In genomic region chr2:70248810-70249438, GRCh38 we compare ENCODE assay signal across 7 cellular contexts. TPM values are rescaled to one million over a fixed set of nuclear protein-coding genes. Genes with fewer than 3 reads are reported as not detected.
DNase-seq lines count a peak whose midpoint lies in the region; ATAC-seq lines count a peak whose summit lies in the region.

No MANE protein-coding gene starts in this region.

- no peak overlapping the region for H2AK5ac ChIP-seq in mesendoderm (ENCODE audit: low read length)

- no peak overlapping the region for H2BK5ac ChIP-seq in mesendoderm (ENCODE audit: low read length)

- H4K8ac ChIP-seq in mesendoderm (ENCODE audit: low read depth, low read length): no peak overlapping the region

- ATAC-seq in GM18907 (IDR thresholded peaks at IDR 0.05; ENCODE audit: unreplicated experiment) (peak; percentile 51), HG03103 (IDR thresholded peaks at IDR 0.05; ENCODE audit: low read depth, unreplicated experiment) (peak; percentile 45)

- H3K27ac Mint-ChIP-seq in activated CD4-positive, alpha-beta T cell treated with anti-CD3 and anti-CD28 coated beads, Interleukin-2, amount 10 ng/mL, durations not matched to agents 24 days and 14 days: peak overlapping the region; percentile 99

- H3K4me3 Mint-ChIP-seq in activated CD4-positive, alpha-beta T cell treated with anti-CD3 and anti-CD28 coated beads, Interleukin-2, amount 10 ng/mL, durations not matched to agents 24 days and 14 days: peak overlapping the region; percentile 96

- H3K27me3 ChIP-seq in mesendoderm (ENCODE audit: insufficient read depth, low read length, poor library complexity): no peaks in the 10 kb centered on the region

- H3K18ac ChIP-seq in mesendoderm (ENCODE audit: low read length): no peak overlapping the region

- peaks cover 12% of the 10 kb centered on the region for H3K36me3 Mint-ChIP-seq in activated CD4-positive, alpha-beta T cell treated with anti-CD3 and anti-CD28 coated beads, Interleukin-2, amount 10 ng/mL, durations not matched to agents 24 days and 14 days (ENCODE audit: low read depth)

- no peak overlapping the region for H2BK15ac ChIP-seq in mesendoderm (replicated peaks; ENCODE audit: low read depth)

- H4K5ac ChIP-seq in mesendoderm (ENCODE audit: low read length): no peak overlapping the region

- DNase-seq in NCI-H2227 treated with DMSO at 0.1 percent for 48 hours (lab: John Stamatoyannopoulos, UW) (peak; percentile 100), dermis microvascular lymphatic vessel endothelial cell (ENCODE audit: low read depth in 2 of 2) (peak; percentile 75 to 84), mesendoderm (peak; percentile 51)
- DNase-seq in activated CD4-positive, alpha-beta T cell treated with anti-CD3 and anti-CD28 coated beads, Interleukin-2, amount 10 ng/mL, durations not matched to agents 24 days and 14 days: peak; percentile 97
- peak; percentile 87 for DNase-seq in stimulated activated CD8-positive, alpha-beta memory T cell treated with anti-CD3 and anti-CD28 coated beads, Interleukin-12 subunit alpha, Interleukin-12 subunit beta, amount 100 ng/mL, for 1 hour (ENCODE audit: low read depth)

- H3K4me1 Mint-ChIP-seq in activated CD4-positive, alpha-beta T cell treated with anti-CD3 and anti-CD28 coated beads, Interleukin-2, amount 10 ng/mL, durations not matched to agents 24 days and 14 days: peaks cover 24% of the 10 kb centered on the region

- WGBS in mesendoderm (ENCODE audit: extremely low coverage, insufficient coverage, low lambda C conversion rate): no CpG with 5 or more reads among the region's 24 CpGs

- intact Hi-C loops in activated CD4-positive, alpha-beta T cell treated with anti-CD3 and anti-CD28 coated beads, Interleukin-2, amount 10 ng/mL, durations not matched to agents 24 days and 14 days (cut with micrococcal nuclease): loop anchor here (1.0 to 10.0 kb wide), 11 partner anchors 8 to 862 kb away; partner anchors contain the start of genes AAK1, C2orf42, FAM136A and GFPT1

- H3K4me2 ChIP-seq in mesendoderm (ENCODE audit: low read length): peak overlapping the region; percentile 13

- H3K79me2 ChIP-seq in mesendoderm (ENCODE audit: control insufficient read depth, insufficient read depth, low read length): peaks cover 42% of the 10 kb centered on the region

- H3K9me3 Mint-ChIP-seq in activated CD4-positive, alpha-beta T cell treated with anti-CD3 and anti-CD28 coated beads, Interleukin-2, amount 10 ng/mL, durations not matched to agents 24 days and 14 days: no peaks in the 10 kb centered on the region

- peak overlapping the region; percentile 65 for H3K9ac ChIP-seq in mesendoderm (ENCODE audit: low read length)

- H3K4ac ChIP-seq in mesendoderm (ENCODE audit: low read depth, low read length): no peak overlapping the region

- H3K4me3 ChIP-seq in mesendoderm (ENCODE audit: low read length): peak overlapping the region; percentile 33

- no peaks in the 10 kb centered on the region for H3K79me1 ChIP-seq in mesendoderm (ENCODE audit: low read length)

- peaks cover 1% of the 10 kb centered on the region for H3K4me1 ChIP-seq in mesendoderm (ENCODE audit: control insufficient read depth, low read depth, low read length)

- H3K27me3 Mint-ChIP-seq in activated CD4-positive, alpha-beta T cell treated with anti-CD3 and anti-CD28 coated beads, Interleukin-2, amount 10 ng/mL, durations not matched to agents 24 days and 14 days: peaks cover 3% of the 10 kb centered on the region

- peak overlapping the region; percentile 57 for H3K27ac ChIP-seq in mesendoderm (ENCODE audit: low read depth, low read length)

- no peak overlapping the region for H2BK120ac ChIP-seq in mesendoderm (ENCODE audit: low read depth, low read length)

- H3K36me3 ChIP-seq in mesendoderm (ENCODE audit: control insufficient read depth, insufficient read depth, low read length): no peaks in the 10 kb centered on the region

- H3K56ac ChIP-seq in mesendoderm (ENCODE audit: low read length): peak overlapping the region; percentile 77

- H3K23ac ChIP-seq in mesendoderm (ENCODE audit: low read length): no peak overlapping the region

RNA-seq across cellular contexts. Expression of gene TIA1, which starts 0.5 kb away (rescaled TPM):
- 104 and 105 TPM in 2 replicates for total RNA-seq in activated CD4-positive, alpha-beta T cell treated with anti-CD3 and anti-CD28 coated beads, Interleukin-2, amount 10 ng/mL, durations not matched to agents 24 days and 14 days
- 81.1 and 106 TPM in 2 replicates for total RNA-seq in dermis microvascular lymphatic vessel endothelial cell
- 57.0 TPM for polyA plus RNA-seq in mesendoderm (2013, experiment 1 of 2)
- 57.9 TPM for polyA plus RNA-seq in mesendoderm (2013, experiment 2 of 2)

RNA-seq across cellular contexts. Expression of gene PCYOX1, which starts 9.0 kb away (rescaled TPM):
- total RNA-seq in activated CD4-positive, alpha-beta T cell treated with anti-CD3 and anti-CD28 coated beads, Interleukin-2, amount 10 ng/mL, durations not matched to agents 24 days and 14 days: 12.8 and 16.4 TPM in 2 replicates
- 21.8 and 28.8 TPM in 2 replicates for total RNA-seq in dermis microvascular lymphatic vessel endothelial cell
- polyA plus RNA-seq in mesendoderm (2013, experiment 1 of 2): 22.4 TPM
- polyA plus RNA-seq in mesendoderm (2013, experiment 2 of 2): 25.7 TPM

RNA-seq across cellular contexts. Expression of gene SNRPG, which starts 44.6 kb away (rescaled TPM):
- 401 and 424 TPM in 2 replicates for total RNA-seq in activated CD4-positive, alpha-beta T cell treated with anti-CD3 and anti-CD28 coated beads, Interleukin-2, amount 10 ng/mL, durations not matched to agents 24 days and 14 days
- total RNA-seq in dermis microvascular lymphatic vessel endothelial cell: 117 and 229 TPM in 2 replicates
- polyA plus RNA-seq in mesendoderm (2013, experiment 1 of 2): 687 TPM
- 673 TPM for polyA plus RNA-seq in mesendoderm (2013, experiment 2 of 2)

RNA-seq across cellular contexts. Expression of gene FAM136A, which starts 52.9 kb away (rescaled TPM):
- total RNA-seq in activated CD4-positive, alpha-beta T cell treated with anti-CD3 and anti-CD28 coated beads, Interleukin-2, amount 10 ng/mL, durations not matched to agents 24 days and 14 days: 85.5 and 89.7 TPM in 2 replicates
- 17.2 and 31.1 TPM in 2 replicates for total RNA-seq in dermis microvascular lymphatic vessel endothelial cell
- polyA plus RNA-seq in mesendoderm (2013, experiment 1 of 2): 126 TPM
- polyA plus RNA-seq in mesendoderm (2013, experiment 2 of 2): 126 TPM

RNA-seq across cellular contexts. Expression of gene C2orf42, which starts 58.1 kb away (rescaled TPM):
- 18.5 and 19.6 TPM in 2 replicates for total RNA-seq in activated CD4-positive, alpha-beta T cell treated with anti-CD3 and anti-CD28 coated beads, Interleukin-2, amount 10 ng/mL, durations not matched to agents 24 days and 14 days
- 9.9 and 13.7 TPM in 2 replicates for total RNA-seq in dermis microvascular lymphatic vessel endothelial cell
- polyA plus RNA-seq in mesendoderm (2013, experiment 1 of 2): 4.5 TPM
- 4.9 TPM for polyA plus RNA-seq in mesendoderm (2013, experiment 2 of 2)

Comparison
In these comparisons a context has a peak if more than half of its experiments do, and no peak if none do; other contexts are left out.
1. Peak in every context shown above with its lines: DNase-seq, ATAC-seq, H3K4me3 ChIP-seq and H3K27ac ChIP-seq.